In the genomic region with DNA sequence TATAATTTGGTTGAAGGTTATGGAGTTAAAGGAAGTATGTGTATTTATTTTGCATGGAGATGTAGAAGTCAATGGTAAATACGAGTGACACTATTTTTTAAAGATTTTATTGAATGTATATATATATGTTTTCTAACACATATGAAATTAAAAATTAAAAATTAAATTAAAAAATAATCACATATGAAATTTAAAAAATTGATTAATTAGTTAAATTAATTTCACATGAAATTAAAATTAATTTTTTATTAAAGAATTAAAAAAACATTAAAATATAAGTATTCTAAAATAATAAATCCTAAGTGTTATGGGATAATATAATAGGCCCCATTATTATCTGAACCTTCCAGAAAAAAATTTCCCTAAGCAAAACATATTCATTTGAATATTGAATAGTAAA, we compare ENCODE assay signal across 19 cellular contexts.
DNase-seq lines count a peak whose midpoint lies in the region; ATAC-seq, FAIRE-seq and TF ChIP-seq lines count a peak whose summit lies in the region.
"Had no signal": no experiment of that assay in that cellular context is flagged by ENCODE, and none has a peak within 500 bp of the region (broad histone marks: within the 10 kb centered on the region; RNA-seq: fewer than 3 reads in every experiment).

No MANE protein-coding gene starts in this region.

- H3K4me1 ChIP-seq in kidney (ENCODE audit: control insufficient read depth in 1 of 2, insufficient read depth in 1 of 2, low read depth in 1 of 2, low read length in 2 of 2), result no peaks in the 10 kb centered on the region
- H3K4me1 ChIP-seq: A549, Caco-2 had no signal

- no peak overlapping the region for H3K27ac ChIP-seq in kidney (ENCODE audit: low read depth in 2 of 2, low read length in 2 of 2)
- H3K27ac ChIP-seq: A549, C4-2B had no signal

- no peak for DNase-seq in RCC 7860 (ENCODE audit: low spot score)
- no peak for DNase-seq in kidney
- DNase-seq: AML-193; Caco-2; CD4-positive, alpha-beta T cell; GDM1; HCEC 1CT had no signal

- no peak overlapping the region for H3K9ac ChIP-seq in kidney (ENCODE audit: low read length in 2 of 2)

- intact Hi-C loops in kidney (cut with DNase I), result no loop called here

- H3K9me3 ChIP-seq in kidney (ENCODE audit: control insufficient read depth in 1 of 2, low read length in 2 of 2), result no peaks in the 10 kb centered on the region
- H3K9me3 ChIP-seq: A549, Caco-2 had no signal

- TF ChIP-seq CTCF in kidney (IDR thresholded peaks at IDR 0.05; ENCODE audit: borderline replicate concordance, extremely low read depth, insufficient read depth), result no peak

- no peak overlapping the region for H3K4me3 ChIP-seq in kidney (ENCODE audit: low read length in 2 of 2)
- H3K4me3 ChIP-seq: A549, GM23338 had no signal

- FAIRE-seq in RCC 7860 (lab: Jason Lieb, UNC) (peak; percentile 84), colon (lab: Jason Lieb, UNC) (peak; percentile 83), kidney (lab: Jason Lieb, UNC) (peak; percentile 99)
- FAIRE-seq: A549, D721Med, GM12892, GM18507, H54, HepG2 had no signal

- H3K36me3 ChIP-seq in kidney (ENCODE audit: control insufficient read depth in 1 of 2, insufficient read depth in 2 of 2, low read length in 2 of 2), result no peaks in the 10 kb centered on the region

- ATAC-seq in HG02840 (IDR thresholded peaks at IDR 0.05; ENCODE audit: low FRiP score, unreplicated experiment) (no peak), esophagus mucosa (no peak), HG03520 (IDR thresholded peaks at IDR 0.05; ENCODE audit: unreplicated experiment) (no peak)
- ATAC-seq: A549, GM23338, HepG2 had no signal
